In genomic region chr18:50879302-50880107, GRCh38 we compare ENCODE assay signal across 8 cellular contexts. TPM values are rescaled to one million over a fixed set of nuclear protein-coding genes. Genes with fewer than 3 reads are reported as not detected.
DNase-seq lines count a peak whose midpoint lies in the region; ATAC-seq and TF ChIP-seq lines count a peak whose summit lies in the region.

No MANE protein-coding gene starts in this region.

- TF ChIP-seq CTCF in 22Rv1 (IDR thresholded peaks at IDR 0.05) = no peak

- DNase-seq in NCI-H526 treated with DMSO at 0.1 percent for 48 hours (lab: John Stamatoyannopoulos, UW) (peak; percentile 35), germinal center (ENCODE audit: low spot score) (peak; percentile 32), occipital lobe (lab: John Stamatoyannopoulos, UW) (peak; percentile 37), 8988T (no peak)
- peak; percentile 38 for DNase-seq in activated naive CD4-positive, alpha-beta T cell treated with Interleukin-2 at 50 U/mL for 16 hours

- H3K27ac ChIP-seq in 22Rv1 = peak overlapping the region; percentile 75

- ATAC-seq in GM18498 (IDR thresholded peaks at IDR 0.05; ENCODE audit: unreplicated experiment) = peak; percentile 28
- ATAC-seq in HG02973 (IDR thresholded peaks at IDR 0.05; ENCODE audit: unreplicated experiment) = peak; percentile 22

RNA-seq across cellular contexts. Expression of gene ME2, which starts 0.6 kb away (rescaled TPM):
- 142 TPM for total RNA-seq in occipital lobe

RNA-seq across cellular contexts. Expression of gene MRO, which starts 59.7 kb away (rescaled TPM):
- 0.94 TPM for total RNA-seq in occipital lobe
